ENCODE assay signal across 7 cellular contexts in the genomic region with DNA sequence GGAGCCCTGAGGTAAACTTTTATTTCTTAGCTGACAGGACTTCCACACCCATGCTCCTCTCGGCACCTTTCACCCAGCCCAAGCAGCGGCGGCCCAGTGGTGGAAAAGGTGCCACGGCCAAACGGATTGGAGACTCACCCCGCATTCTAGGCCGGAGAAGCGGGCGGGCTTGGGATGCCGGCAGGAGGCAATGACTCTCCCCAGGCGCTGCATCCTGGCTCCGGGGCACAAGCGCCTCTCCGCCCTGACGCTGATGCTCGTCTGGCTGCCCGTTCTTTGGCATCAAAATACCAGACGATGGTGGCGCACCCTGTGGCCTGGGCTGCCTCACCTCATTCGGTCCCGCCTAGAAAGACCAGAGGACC. TPM values are rescaled to one million over a fixed set of nuclear protein-coding genes. Genes with fewer than 3 reads are reported as not detected.
DNase-seq lines count a peak whose midpoint lies in the region; ATAC-seq and TF ChIP-seq lines count a peak whose summit lies in the region.

No MANE protein-coding gene starts in this region.

- H3K27me3 ChIP-seq in H9 (ENCODE audit: insufficient read depth, low read length) (no peaks in the 10 kb centered on the region), hepatocyte (no peaks in the 10 kb centered on the region)

- H2BK5ac ChIP-seq in H9 (ENCODE audit: insufficient read length, low read length): no peak overlapping the region

- H2BK20ac ChIP-seq in H9 (ENCODE audit: low read depth, low read length, poor library complexity, severe bottlenecking): no peak overlapping the region

- H2BK15ac ChIP-seq in H9 (ENCODE audit: low read depth, low read length): no peak overlapping the region

- no CpG with 5 or more reads among the region's 21 CpGs for WGBS in H9 (ENCODE audit: extremely low coverage, insufficient read length, low lambda C conversion rate)
- WGBS in hepatocyte (ENCODE audit: low lambda C conversion rate, missing lambda C conversion rate): 59% methylated on average over 21 of the region's 21 CpGs

- H3K27ac Mint-ChIP-seq in H9: no peak overlapping the region
- H3K27ac Mint-ChIP-seq in activated T-helper 2 cell treated with anti-CD3 and anti-CD28 coated beads, Interferon-gamma antibody, Interleukin-2, Interleukin-4, amounts not matched to agents 10 μg/mL and 5 μg/mL and 100 μg/mL, durations not matched to agents 14 hours and 24 hours and 36 hours: no peak overlapping the region
- no peak overlapping the region for H3K27ac Mint-ChIP-seq in stimulated activated effector memory CD8-positive, alpha-beta T cell treated with anti-CD3 and anti-CD28 coated beads, Interleukin-12 subunit alpha, Interleukin-12 subunit beta, amount 100 ng/mL, for 72 hours

- H4K5ac ChIP-seq in H9 (ENCODE audit: insufficient read length, low read depth, low read length): no peak overlapping the region

- no peaks in the 10 kb centered on the region for H3K79me1 ChIP-seq in H9 (ENCODE audit: insufficient read depth, low read depth, low read length, poor library complexity, severe bottlenecking)

- H3K9me3 ChIP-seq in H9 (ENCODE audit: control insufficient read depth, low read depth, low read length) (peaks cover 15% of the 10 kb centered on the region), hepatocyte (ENCODE audit: low read depth) (peaks cover 35% of the 10 kb centered on the region)

- H3K56ac ChIP-seq in H9 (ENCODE audit: insufficient read length, low read depth, low read length): no peak overlapping the region

- H3K4me3 Mint-ChIP-seq in H9: peak overlapping the region in 1 of 2 experiments; percentile 29; a peak in 1 of 5 replicates
- H3K4me3 Mint-ChIP-seq in activated T-helper 2 cell treated with anti-CD3 and anti-CD28 coated beads, Interferon-gamma antibody, Interleukin-2, Interleukin-4, amounts not matched to agents 10 μg/mL and 5 μg/mL and 100 μg/mL, durations not matched to agents 14 hours and 24 hours and 36 hours (ENCODE audit: low read depth): peak overlapping the region; percentile 77
- H3K4me3 Mint-ChIP-seq in stimulated activated effector memory CD8-positive, alpha-beta T cell treated with anti-CD3 and anti-CD28 coated beads, Interleukin-12 subunit alpha, Interleukin-12 subunit beta, amount 100 ng/mL, for 72 hours: peak overlapping the region; percentile 54

- no peak overlapping the region for H3K9ac ChIP-seq in H9 (ENCODE audit: extremely low read depth, insufficient read length, low read length)

- H3K4me2 ChIP-seq in H9 (ENCODE audit: insufficient read depth, insufficient read length, low read length) (peak overlapping the region; percentile 33), hepatocyte (peak overlapping the region; percentile 49)

- no peak overlapping the region for H2AFZ ChIP-seq in H9 (ENCODE audit: low read length)
- H2AFZ ChIP-seq in hepatocyte: no peak overlapping the region

- H3K27ac ChIP-seq in H9 (ENCODE audit: insufficient read length, low read depth, low read length) (no peak overlapping the region), hepatocyte (no peak overlapping the region)

- peaks cover 16% of the 10 kb centered on the region for H3K27me3 Mint-ChIP-seq in H9 (ENCODE audit: low read depth)
- H3K27me3 Mint-ChIP-seq in activated T-helper 2 cell treated with anti-CD3 and anti-CD28 coated beads, Interferon-gamma antibody, Interleukin-2, Interleukin-4, amounts not matched to agents 10 μg/mL and 5 μg/mL and 100 μg/mL, durations not matched to agents 14 hours and 24 hours and 36 hours (ENCODE audit: low read depth): no peaks in the 10 kb centered on the region

- peaks cover 85 to 87% of the 10 kb centered on the region in 2 experiments for H3K9me3 Mint-ChIP-seq in H9
- H3K9me3 Mint-ChIP-seq in activated T-helper 2 cell treated with anti-CD3 and anti-CD28 coated beads, Interferon-gamma antibody, Interleukin-2, Interleukin-4, amounts not matched to agents 10 μg/mL and 5 μg/mL and 100 μg/mL, durations not matched to agents 14 hours and 24 hours and 36 hours: peaks cover 68% of the 10 kb centered on the region
- H3K9me3 Mint-ChIP-seq in stimulated activated effector memory CD8-positive, alpha-beta T cell treated with anti-CD3 and anti-CD28 coated beads, Interleukin-12 subunit alpha, Interleukin-12 subunit beta, amount 100 ng/mL, for 72 hours: peaks cover 32% of the 10 kb centered on the region

- H3K23ac ChIP-seq in H9 (ENCODE audit: insufficient read length, low read depth, low read length): no peak overlapping the region

- no peak for DNase-seq in H9
- no peak for DNase-seq in activated T-helper 2 cell treated with anti-CD3 and anti-CD28 coated beads, Interferon-gamma antibody, Interleukin-2, Interleukin-4, amounts not matched to agents 10 μg/mL and 5 μg/mL and 100 μg/mL, durations not matched to agents 14 hours and 24 hours and 36 hours (ENCODE audit: low spot score)
- no peak for DNase-seq in hepatocyte (ENCODE audit: low spot score)
- no peak for DNase-seq in stimulated activated effector memory CD8-positive, alpha-beta T cell treated with anti-CD3 and anti-CD28 coated beads, Interleukin-12 subunit alpha, Interleukin-12 subunit beta, amount 100 ng/mL, for 72 hours (ENCODE audit: low spot score in 2 of 2)
- no peak for DNase-seq in H4 (ENCODE audit: low spot score)

- H3K79me2 ChIP-seq in H9 (ENCODE audit: insufficient read depth, low read length) (no peaks in the 10 kb centered on the region), hepatocyte (no peaks in the 10 kb centered on the region)

- H3K4me1 Mint-ChIP-seq in H9: no peaks in the 10 kb centered on the region
- H3K4me1 Mint-ChIP-seq in activated T-helper 2 cell treated with anti-CD3 and anti-CD28 coated beads, Interferon-gamma antibody, Interleukin-2, Interleukin-4, amounts not matched to agents 10 μg/mL and 5 μg/mL and 100 μg/mL, durations not matched to agents 14 hours and 24 hours and 36 hours (ENCODE audit: low read depth): peaks cover 6% of the 10 kb centered on the region
- peaks cover 6% of the 10 kb centered on the region for H3K4me1 Mint-ChIP-seq in stimulated activated effector memory CD8-positive, alpha-beta T cell treated with anti-CD3 and anti-CD28 coated beads, Interleukin-12 subunit alpha, Interleukin-12 subunit beta, amount 100 ng/mL, for 72 hours

- H3T11ph ChIP-seq in H9 (ENCODE audit: low read length): no peak overlapping the region

- no peaks in the 10 kb centered on the region for H3K9me2 ChIP-seq in hepatocyte (replicated peaks; ENCODE audit: insufficient read depth)

- no peak overlapping the region for H3K18ac ChIP-seq in H9 (ENCODE audit: insufficient read length, low read depth, low read length)

- intact Hi-C loops in activated T-helper 2 cell treated with anti-CD3 and anti-CD28 coated beads, Interferon-gamma antibody, Interleukin-2, Interleukin-4, amounts not matched to agents 10 μg/mL and 5 μg/mL and 100 μg/mL, durations not matched to agents 14 hours and 24 hours and 36 hours (cut with micrococcal nuclease): no loop called here

- H3K4me3 ChIP-seq in hepatocyte: no peak overlapping the region

- no peak overlapping the region for H2BK12ac ChIP-seq in H9 (ENCODE audit: insufficient read length, low read depth, low read length)

- TF ChIP-seq CTCF in H9 (conservative IDR thresholded peaks at IDR 0.05) (no peak), hepatocyte (IDR thresholded peaks at IDR 0.05; ENCODE audit: poor library complexity) (no peak)

- no peak overlapping the region for H4K91ac ChIP-seq in H9 (ENCODE audit: insufficient read length, low read depth, low read length)

- H3K4me1 ChIP-seq in H9 (ENCODE audit: insufficient read depth, low read length): no peaks in the 10 kb centered on the region
- no peaks in the 10 kb centered on the region for H3K4me1 ChIP-seq in hepatocyte (ENCODE audit: insufficient read depth)

- H3K36me3 Mint-ChIP-seq in H9 (ENCODE audit: insufficient read depth in 1 of 3, low read depth in 3 of 3): peaks cover 63 to 76% (median 76%) of the 10 kb centered on the region in 3 experiments
- H3K36me3 Mint-ChIP-seq in activated T-helper 2 cell treated with anti-CD3 and anti-CD28 coated beads, Interferon-gamma antibody, Interleukin-2, Interleukin-4, amounts not matched to agents 10 μg/mL and 5 μg/mL and 100 μg/mL, durations not matched to agents 14 hours and 24 hours and 36 hours (ENCODE audit: low read depth): peaks cover 40% of the 10 kb centered on the region
- peaks cover 9% of the 10 kb centered on the region for H3K36me3 Mint-ChIP-seq in stimulated activated effector memory CD8-positive, alpha-beta T cell treated with anti-CD3 and anti-CD28 coated beads, Interleukin-12 subunit alpha, Interleukin-12 subunit beta, amount 100 ng/mL, for 72 hours

- no peaks in the 10 kb centered on the region for H3K36me3 ChIP-seq in hepatocyte (replicated peaks; ENCODE audit: insufficient read depth, low read depth)

- H4K20me1 ChIP-seq in H9 (ENCODE audit: control insufficient read depth, insufficient read depth, insufficient read length): no peaks in the 10 kb centered on the region
- no peaks in the 10 kb centered on the region for H4K20me1 ChIP-seq in hepatocyte (ENCODE audit: insufficient read depth, poor library complexity, severe bottlenecking)

- no peak overlapping the region for H3K14ac ChIP-seq in H9 (ENCODE audit: insufficient read depth, low read length)

- H2AK5ac ChIP-seq in H9 (ENCODE audit: insufficient read length, low read length): no peak overlapping the region

- no peak for ATAC-seq in stimulated activated effector memory CD8-positive, alpha-beta T cell treated with anti-CD3 and anti-CD28 coated beads, Interleukin-12 subunit alpha, Interleukin-12 subunit beta, amount 100 ng/mL, for 72 hours
- ATAC-seq in GM21723 (IDR thresholded peaks at IDR 0.05; ENCODE audit: unreplicated experiment) (no peak), GM19397 (IDR thresholded peaks at IDR 0.05; ENCODE audit: unreplicated experiment) (no peak)

- H3K4ac ChIP-seq in H9 (ENCODE audit: low read depth, low read length): no peak overlapping the region

- no peaks in the 10 kb centered on the region for H3K23me2 ChIP-seq in H9 (ENCODE audit: insufficient read length, low read depth, low read length, poor library complexity, severe bottlenecking)

- H2BK120ac ChIP-seq in H9 (ENCODE audit: low read depth, low read length, poor library complexity, severe bottlenecking): no peak overlapping the region

- no peak overlapping the region for H4K8ac ChIP-seq in H9 (replicated peaks; ENCODE audit: insufficient read length, low read depth, low read length)

RNA-seq across cellular contexts. Expression of gene ZNF606, which starts 6.7 kb away (rescaled TPM):
- total RNA-seq in H9 (2021) (13.4 and 14.1 TPM in 2 replicates), hepatocyte (18.0 and 19.7 TPM in 2 replicates)
- 6.3 and 6.4 TPM in 2 replicates for total RNA-seq in activated T-helper 2 cell treated with anti-CD3 and anti-CD28 coated beads, Interferon-gamma antibody, Interleukin-2, Interleukin-4, amounts not matched to agents 10 μg/mL and 5 μg/mL and 100 μg/mL, durations not matched to agents 14 hours and 24 hours and 36 hours
- polyA plus RNA-seq in hepatocyte: 17.6 and 26.0 TPM in 2 replicates
- total RNA-seq in H4 (2014; rRNA removed; shearing (Covaris generic)): 6.5 and 7.7 TPM in 2 replicates

RNA-seq across cellular contexts. Expression of gene ZSCAN1, which starts 24.5 kb away (rescaled TPM):
- total RNA-seq in H9 (2021) (0.77 and 1.2 TPM in 2 replicates), hepatocyte (0.33 and 1.2 TPM in 2 replicates)
- total RNA-seq in activated T-helper 2 cell treated with anti-CD3 and anti-CD28 coated beads, Interferon-gamma antibody, Interleukin-2, Interleukin-4, amounts not matched to agents 10 μg/mL and 5 μg/mL and 100 μg/mL, durations not matched to agents 14 hours and 24 hours and 36 hours: not detected in 2 replicates
- 1.1 and 3.8 TPM in 2 replicates for polyA plus RNA-seq in hepatocyte
- total RNA-seq in H4 (2014; rRNA removed; shearing (Covaris generic)): 1.8 TPM in 1 of 2 replicates, not detected in the other

RNA-seq across cellular contexts. Expression of gene C19orf18, which starts 34.9 kb away (rescaled TPM):
- total RNA-seq in H9 (2021) (0.26 and 0.33 TPM in 2 replicates), hepatocyte (0.60 TPM in 1 of 2 replicates, not detected in the other)
- 0.21 TPM in 1 of 2 replicates, not detected in the other for total RNA-seq in activated T-helper 2 cell treated with anti-CD3 and anti-CD28 coated beads, Interferon-gamma antibody, Interleukin-2, Interleukin-4, amounts not matched to agents 10 μg/mL and 5 μg/mL and 100 μg/mL, durations not matched to agents 14 hours and 24 hours and 36 hours
- polyA plus RNA-seq in hepatocyte: 1.9 and 2.0 TPM in 2 replicates
- not detected in 2 replicates for total RNA-seq in H4 (2014; rRNA removed; shearing (Covaris generic))

RNA-seq across cellular contexts. Expression of gene ZNF135, which starts 49.8 kb away (rescaled TPM):
- 4.7 and 5.4 TPM in 2 replicates for total RNA-seq in H9 (2021)
- total RNA-seq in activated T-helper 2 cell treated with anti-CD3 and anti-CD28 coated beads, Interferon-gamma antibody, Interleukin-2, Interleukin-4, amounts not matched to agents 10 μg/mL and 5 μg/mL and 100 μg/mL, durations not matched to agents 14 hours and 24 hours and 36 hours: not detected in 2 replicates
- 5.8 and 7.4 TPM in 2 replicates for total RNA-seq in hepatocyte
- polyA plus RNA-seq in hepatocyte: 4.3 and 5.0 TPM in 2 replicates
- not detected in 2 replicates for total RNA-seq in H4 (2014; rRNA removed; shearing (Covaris generic))
